1 cellular context compared by ENCODE assay signal in the genomic region with DNA sequence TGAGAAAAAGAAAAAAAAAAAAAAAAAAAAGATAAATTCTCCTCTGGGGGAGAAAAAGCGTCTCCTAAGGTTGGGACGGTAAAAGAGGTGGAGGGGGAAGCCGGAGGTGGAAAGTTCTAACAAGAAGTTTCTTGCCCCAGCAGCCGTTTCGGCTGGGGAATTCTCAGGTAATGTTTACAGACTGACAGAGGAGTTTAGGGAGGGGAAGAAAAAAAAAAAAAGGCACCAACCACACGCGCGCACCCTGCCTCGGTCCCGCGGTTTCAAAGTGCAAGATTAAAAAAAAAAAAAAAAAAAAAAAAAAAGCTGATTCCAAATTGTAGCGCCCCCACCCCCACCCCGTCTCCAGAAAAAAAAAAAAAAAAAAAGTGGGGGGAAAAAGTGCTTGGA.
TF ChIP-seq lines count a peak whose summit lies in the region.

No MANE protein-coding gene starts in this region.

TF ChIP-seq in GM12878, 131 proteins besides CTCF, POLR2A, EP300 and RAD21 (continued from another document):
- TF ChIP-seq RELB (IDR thresholded peaks at IDR 0.05; ENCODE audit: low read depth) (peak; percentile 60; the same call in 1 of the 2 replicates), YBX1 (IDR thresholded peaks at IDR 0.05) (no peak), BCL11A (IDR thresholded peaks at IDR 0.05; ENCODE audit: low read depth, low read length) (no peak), USF1 (IDR thresholded peaks at IDR 0.05; ENCODE audit: borderline replicate concordance, extremely low read length, insufficient read depth, low read depth, low read length) (no peak), SRF (IDR thresholded peaks at IDR 0.05; ENCODE audit: low read depth in 2 of 2, low read length in 2 of 2) (no peak), KAT2A (conservative IDR thresholded peaks at IDR 0.05; ENCODE audit: control insufficient read depth, low read depth, low read length) (no peak), NFIC (IDR thresholded peaks at IDR 0.05; ENCODE audit: low read depth, low read length) (no peak), EED (IDR thresholded peaks at IDR 0.05; ENCODE audit: low read depth) (no peak), MXI1 (IDR thresholded peaks at IDR 0.05; ENCODE audit: low read depth, low read length) (no peak), ZZZ3 (IDR thresholded peaks at IDR 0.05; ENCODE audit: control insufficient read depth, insufficient read length, low read depth) (no peak), TARDBP (IDR thresholded peaks at IDR 0.05; ENCODE audit: borderline replicate concordance) (no peak), FOXM1 (IDR thresholded peaks at IDR 0.05; ENCODE audit: low read depth, low read length) (no peak), MEF2B (IDR thresholded peaks at IDR 0.05; ENCODE audit: partially characterized antibody, poor library complexity, severe bottlenecking) (no peak), SP1 (IDR thresholded peaks at IDR 0.05; ENCODE audit: low read depth, low read length) (no peak), PAX8 (IDR thresholded peaks at IDR 0.05) (no peak), BCLAF1 (IDR thresholded peaks at IDR 0.05) (no peak), ZNF384 (IDR thresholded peaks at IDR 0.05; ENCODE audit: borderline replicate concordance, low read depth, low read length) (peak; percentile 92), HDAC6 (IDR thresholded peaks at IDR 0.05; ENCODE audit: unreplicated experiment) (no peak), SREBF1 (IDR thresholded peaks at IDR 0.05; ENCODE audit: low read length) (no peak), NR2C2 (IDR thresholded peaks at IDR 0.05; ENCODE audit: borderline replicate concordance, control insufficient read depth, insufficient read length, low read depth) (no peak), POLR2AphosphoS5 (IDR thresholded peaks at IDR 0.05; ENCODE audit: low read length) (no peak)
- TF ChIP-seq, protein P1, sequence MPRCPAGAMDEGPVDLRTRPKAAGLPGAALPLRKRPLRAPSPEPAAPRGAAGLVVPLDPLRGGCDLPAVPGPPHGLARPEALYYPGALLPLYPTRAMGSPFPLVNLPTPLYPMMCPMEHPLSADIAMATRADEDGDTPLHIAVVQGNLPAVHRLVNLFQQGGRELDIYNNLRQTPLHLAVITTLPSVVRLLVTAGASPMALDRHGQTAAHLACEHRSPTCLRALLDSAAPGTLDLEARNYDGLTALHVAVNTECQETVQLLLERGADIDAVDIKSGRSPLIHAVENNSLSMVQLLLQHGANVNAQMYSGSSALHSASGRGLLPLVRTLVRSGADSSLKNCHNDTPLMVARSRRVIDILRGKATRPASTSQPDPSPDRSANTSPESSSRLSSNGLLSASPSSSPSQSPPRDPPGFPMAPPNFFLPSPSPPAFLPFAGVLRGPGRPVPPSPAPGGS (IDR thresholded peaks at IDR 0.05; ENCODE audit: borderline replicate concordance, insufficient read depth, low read depth, low read length, poor library complexity, severe bottlenecking): no peak
- TF ChIP-seq, protein P2, sequence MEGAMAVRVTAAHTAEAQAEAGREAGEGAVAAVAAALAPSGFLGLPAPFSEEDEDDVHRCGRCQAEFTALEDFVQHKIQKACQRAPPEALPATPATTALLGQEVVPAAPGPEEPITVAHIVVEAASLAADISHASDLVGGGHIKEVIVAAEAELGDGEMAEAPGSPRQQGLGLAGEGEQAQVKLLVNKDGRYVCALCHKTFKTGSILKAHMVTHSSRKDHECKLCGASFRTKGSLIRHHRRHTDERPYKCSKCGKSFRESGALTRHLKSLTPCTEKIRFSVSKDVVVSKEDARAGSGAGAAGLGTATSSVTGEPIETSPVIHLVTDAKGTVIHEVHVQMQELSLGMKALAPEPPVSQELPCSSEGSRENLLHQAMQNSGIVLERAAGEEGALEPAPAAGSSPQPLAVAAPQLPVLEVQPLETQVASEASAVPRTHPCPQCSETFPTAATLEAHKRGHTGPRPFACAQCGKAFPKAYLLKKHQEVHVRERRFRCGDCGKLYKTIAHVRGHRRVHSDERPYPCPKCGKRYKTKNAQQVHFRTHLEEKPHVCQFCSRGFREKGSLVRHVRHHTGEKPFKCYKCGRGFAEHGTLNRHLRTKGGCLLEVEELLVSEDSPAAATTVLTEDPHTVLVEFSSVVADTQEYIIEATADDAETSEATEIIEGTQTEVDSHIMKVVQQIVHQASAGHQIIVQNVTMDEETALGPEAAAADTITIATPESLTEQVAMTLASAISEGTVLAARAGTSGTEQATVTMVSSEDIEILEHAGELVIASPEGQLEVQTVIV (IDR thresholded peaks at IDR 0.05; ENCODE audit: borderline replicate concordance, partially characterized antibody): no peak
